Comparison of ENCODE assay signal across 8 cellular contexts in the genomic region with DNA sequence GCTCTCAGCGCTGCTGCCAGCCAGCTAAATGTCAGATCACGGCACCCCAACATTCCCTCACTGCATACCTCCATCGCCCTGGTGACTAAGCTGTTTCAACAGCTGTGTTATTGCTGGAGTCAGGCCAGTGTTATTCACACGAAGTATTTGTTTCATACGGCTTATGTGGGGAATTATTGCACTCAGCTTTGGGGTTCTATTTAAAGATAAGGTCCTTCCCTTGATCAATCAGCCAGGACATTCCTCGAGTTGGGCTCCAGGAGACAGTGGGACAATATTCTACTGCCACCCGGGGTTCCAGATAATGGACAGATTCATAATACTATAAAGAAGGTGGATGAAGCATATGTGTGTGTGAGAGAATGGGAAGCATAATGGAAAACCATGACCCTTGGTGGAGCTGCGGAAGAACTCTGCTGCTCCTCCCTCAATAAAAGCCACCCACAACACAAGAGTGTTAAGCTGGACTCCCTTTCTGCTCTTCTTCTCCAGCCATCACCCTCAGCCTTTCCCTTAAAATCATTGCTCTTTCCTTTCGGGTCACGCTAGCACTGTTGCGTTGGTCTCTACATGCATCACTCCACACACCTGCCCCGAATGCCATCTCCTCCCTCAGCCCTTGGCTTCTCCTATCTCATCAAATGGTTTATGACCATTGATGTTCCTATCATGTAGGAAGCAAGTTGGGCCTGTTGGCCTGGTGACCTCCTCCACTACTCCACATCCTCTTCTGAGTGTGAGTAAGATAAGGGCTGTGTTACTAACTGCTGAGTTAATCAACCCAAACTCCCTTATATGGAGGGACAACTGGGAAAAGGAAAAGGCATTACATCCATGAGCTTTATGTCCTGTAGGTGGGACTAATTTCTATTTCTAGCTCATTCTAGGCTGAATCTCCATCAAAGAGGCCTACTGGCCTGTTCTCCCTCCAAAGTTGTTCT. TPM values are rescaled to one million over a fixed set of nuclear protein-coding genes. Genes with fewer than 3 reads are reported as not detected.
DNase-seq lines count a peak whose midpoint lies in the region; ATAC-seq and TF ChIP-seq lines count a peak whose summit lies in the region.

No MANE protein-coding gene starts in this region.

- no peaks in the 10 kb centered on the region for H3K9me2 ChIP-seq in Karpas-422 (replicated peaks; ENCODE audit: insufficient read depth, low read length)

- no peak overlapping the region for H3K9ac ChIP-seq in Karpas-422 (ENCODE audit: low read length)

- TF ChIP-seq CTCF in RWPE2 (IDR thresholded peaks at IDR 0.05; ENCODE audit: poor library complexity, severe bottlenecking) (no peak), fibroblast of the aortic adventitia (IDR thresholded peaks at IDR 0.05; ENCODE audit: insufficient read depth, low read length) (no peak)

- intact Hi-C loops in posterior cingulate gyrus (cut with DNase I), result no loop called here

- H3K4me2 ChIP-seq in Karpas-422 (ENCODE audit: low read depth, low read length, poor library complexity, severe bottlenecking), result no peak overlapping the region

- no peak overlapping the region for H2AFZ ChIP-seq in Karpas-422 (ENCODE audit: low read length)

- H3K27ac ChIP-seq in RWPE2 (ENCODE audit: poor library complexity, severe bottlenecking) (peak overlapping the region; percentile 37), Karpas-422 (ENCODE audit: low read length) (no peak overlapping the region)

- no peaks in the 10 kb centered on the region for H3K36me3 ChIP-seq in RWPE2 (ENCODE audit: low read depth)
- no peaks in the 10 kb centered on the region for H3K36me3 ChIP-seq in Karpas-422 (ENCODE audit: insufficient read depth, low read length)

- no peaks in the 10 kb centered on the region for H3K9me3 ChIP-seq in RWPE2 (ENCODE audit: severe bottlenecking)
- H3K9me3 ChIP-seq in Karpas-422 (ENCODE audit: low read length), result no peaks in the 10 kb centered on the region

- H4K20me1 ChIP-seq in Karpas-422 (ENCODE audit: insufficient read depth, low read depth, low read length), result no peaks in the 10 kb centered on the region

- H3K4me3 ChIP-seq in RWPE2 (ENCODE audit: severe bottlenecking) (no peak overlapping the region), fibroblast of the aortic adventitia (ENCODE audit: low read depth, low read length) (peak overlapping the region; percentile 29), Karpas-422 (ENCODE audit: low read length) (no peak overlapping the region)

- H3K27me3 ChIP-seq in RWPE2 (ENCODE audit: insufficient read depth, poor library complexity, severe bottlenecking), result no peaks in the 10 kb centered on the region
- no peaks in the 10 kb centered on the region for H3K27me3 ChIP-seq in Karpas-422 (ENCODE audit: low read length)

- no peak for TF ChIP-seq POLR2A in GM18505 (IDR thresholded peaks at IDR 0.05; ENCODE audit: borderline replicate concordance, extremely low read depth, insufficient read depth, insufficient read length)

- no peaks in the 10 kb centered on the region for H3K79me2 ChIP-seq in Karpas-422 (ENCODE audit: low read length)

- H3K4me1 ChIP-seq in RWPE2 (ENCODE audit: insufficient read depth, poor library complexity, severe bottlenecking) (peaks cover 40% of the 10 kb centered on the region), Karpas-422 (ENCODE audit: low read length) (no peaks in the 10 kb centered on the region)

- DNase-seq in ELR (ENCODE audit: low read depth) (peak; percentile 94), RWPE2 (ENCODE audit: low spot score) (peak; percentile 80), fibroblast of the aortic adventitia (ENCODE audit: low read depth) (peak; percentile 98), posterior cingulate gyrus (peak in 6 of 10 donors; percentile 13 to 91 (median 34)), NCI-H1930 (lab: John Stamatoyannopoulos, UW) (no peak), activated T-cell treated with anti-CD3 and anti-CD28 coated beads for 4 hours (no peak), Karpas-422 (no peak)

- ATAC-seq in RWPE2 (ENCODE audit: low read depth) (peak; percentile 91), GM18505 (IDR thresholded peaks at IDR 0.05; ENCODE audit: unreplicated experiment) (no peak)

RNA-seq across cellular contexts. Expression of gene WLS, which starts 57.9 kb away (rescaled TPM):
- 27.3 and 235 TPM in 2 replicates for total RNA-seq in fibroblast of the aortic adventitia (ENCODE audit: low replicate concordance)
- not detected in 2 replicates for total RNA-seq in Karpas-422 (2014; rRNA removed; shearing (Covaris generic); ENCODE audit: low replicate concordance)

Comparison
In these comparisons a context has a peak if more than half of its experiments do, and no peak if none do; other contexts are left out.
1. DNase-seq: peak in ELR (single experiment), RWPE2 (single experiment), fibroblast of the aortic adventitia (single experiment) and posterior cingulate gyrus (6 of 10); none in NCI-H1930 (0 of 2), activated T-cell treated with anti-CD3 and anti-CD28 coated beads for 4 hours (single experiment) and Karpas-422 (single experiment).
2. RNA of gene WLS, which starts 57.9 kb away (total RNA-seq): 27.3 to 235 TPM in fibroblast of the aortic adventitia; not detected in Karpas-422; every median in the first group is over 10 times any median in the second.